19 cellular contexts compared by ENCODE assay signal in genomic region chrX:123738378-123738955, GRCh38. TPM values are rescaled to one million over a fixed set of nuclear protein-coding genes. Genes with fewer than 3 reads are reported as not detected.
DNase-seq lines count a peak whose midpoint lies in the region; ATAC-seq, FAIRE-seq and TF ChIP-seq lines count a peak whose summit lies in the region.
"Had no signal": no experiment of that assay in that cellular context is flagged by ENCODE, and none has a peak within 500 bp of the region (broad histone marks: within the 10 kb centered on the region; RNA-seq: fewer than 3 reads in every experiment).

No MANE protein-coding gene starts in this region.

- peaks cover 2% of the 10 kb centered on the region for H3K4me1 Mint-ChIP-seq in T-helper 17 cell

- H3K9ac ChIP-seq in K562 (ENCODE audit: insufficient read depth in 1 of 2, low read depth in 2 of 2, low read length in 2 of 2), result no peak overlapping the region
- no peak overlapping the region for H3K9ac ChIP-seq in colonic mucosa (ENCODE audit: low read depth in 2 of 2, low read length in 2 of 2)
- H3K9ac ChIP-seq: BLaER1 had no signal

- H3K79me2 ChIP-seq in K562 (ENCODE audit: control insufficient read depth, insufficient read depth, low read length), result no peaks in the 10 kb centered on the region

- POLR2A ChIA-PET in K562 (lab: Yijun Ruan, JAX), result no interaction called here

- no peaks in the 10 kb centered on the region for H4K20me1 ChIP-seq in K562 (replicated peaks; ENCODE audit: control insufficient read depth, insufficient read depth, low read length)
- H4K20me1 ChIP-seq: BLaER1 had no signal

- TF ChIP-seq RAD21 in K562 (CRISPR knock-in tag; conservative IDR thresholded peaks at IDR 0.05 in 1 of 2, IDR thresholded peaks at IDR 0.05 in 1 of 2), result no peak

- H3K4me1 ChIP-seq in K562 (replicated peaks in 1 of 2; ENCODE audit: control insufficient read depth in 2 of 2, insufficient read depth in 2 of 2, low read length in 2 of 2) (peaks cover 0 to 2% of the 10 kb centered on the region in 2 experiments; a peak in 2 of 5 replicates), colonic mucosa (no peaks in the 10 kb centered on the region), pancreas (no peaks in the 10 kb centered on the region)

- TF ChIP-seq POLR2A in K562 (conservative IDR thresholded peaks at IDR 0.05), result no peak

- WGBS in K562 (ENCODE audit: insufficient coverage, low coverage, missing lambda C conversion rate), result 40% methylated on average over 5 of the region's 10 CpGs
- 66 to 73% methylated on average over 10 of the region's 10 CpGs for WGBS in pancreas, 2 donors

- H3K4me3 ChIP-seq in MG63 (no peak overlapping the region), K562 (no peak overlapping the region), colonic mucosa (no peak overlapping the region), pancreas (no peak overlapping the region)
- H3K4me3 ChIP-seq: BLaER1, SK-N-MC had no signal

- no peaks in the 10 kb centered on the region for H3K9me3 ChIP-seq in MG63
- no peaks in the 10 kb centered on the region for H3K9me3 ChIP-seq in K562 (replicated peaks; ENCODE audit: control insufficient read depth, insufficient read depth, low read depth, low read length)
- no peaks in the 10 kb centered on the region for H3K9me3 ChIP-seq in colonic mucosa
- H3K9me3 ChIP-seq in pancreas, result no peaks in the 10 kb centered on the region
- no peaks in the 10 kb centered on the region for H3K9me3 ChIP-seq in T-helper 17 cell (ENCODE audit: control insufficient read depth, low read length, poor library complexity, severe bottlenecking)
- H3K9me3 ChIP-seq: BLaER1 had no signal

- H3K9me1 ChIP-seq in K562 (ENCODE audit: control insufficient read depth, insufficient read depth, low read length), result no peaks in the 10 kb centered on the region

- H3K4me2 ChIP-seq in K562 (ENCODE audit: insufficient read depth, low read length), result no peak overlapping the region
- H3K4me2 ChIP-seq: BLaER1 had no signal

- intact Hi-C loops in K562 (cut with micrococcal nuclease), result no loop called here
- intact Hi-C loops in colonic mucosa (cut with DNase I), result no loop called here
- intact Hi-C loops in pancreas (cut with DNase I), result no loop called here

- H3K27me3 ChIP-seq in MG63 (no peaks in the 10 kb centered on the region), K562 (ENCODE audit: control insufficient read depth in 2 of 2, insufficient read depth in 2 of 2, low read length in 2 of 2) (no peaks in the 10 kb centered on the region), colonic mucosa (no peaks in the 10 kb centered on the region), pancreas (no peaks in the 10 kb centered on the region)
- H3K27me3 ChIP-seq: BLaER1 had no signal

- H3K27ac Mint-ChIP-seq in T-helper 17 cell, result no peak overlapping the region
- H3K27ac Mint-ChIP-seq: CD8-positive, alpha-beta T cell; H9 had no signal

- H3K36me3 ChIP-seq in MG63 (no peaks in the 10 kb centered on the region), K562 (ENCODE audit: control insufficient read depth, insufficient read depth, low read length) (no peaks in the 10 kb centered on the region), colonic mucosa (no peaks in the 10 kb centered on the region), pancreas (no peaks in the 10 kb centered on the region)
- H3K36me3 ChIP-seq: BLaER1 had no signal

- TF ChIP-seq EP300 in K562 (IDR thresholded peaks at IDR 0.05; ENCODE audit: low read length), result no peak

- in situ Hi-C loops in K562 (cut with MboI), result no loop called here

- CTCF ChIA-PET in K562 (lab: Yijun Ruan, JAX; ENCODE audit: low intra/inter-chr PET ratio), result no interaction called here

- H3K27ac ChIP-seq in K562 (ENCODE audit: extremely low read depth, low read depth, low read length) (no peak overlapping the region), colonic mucosa (no peak overlapping the region), pancreas (no peak overlapping the region)
- H3K27ac ChIP-seq: 22Rv1, BLaER1, SK-N-MC had no signal

- H3K27me3 Mint-ChIP-seq in T-helper 17 cell, result no peaks in the 10 kb centered on the region

- H2AFZ ChIP-seq in K562 (ENCODE audit: low read depth, low read length), result no peak overlapping the region

- H3K36me3 Mint-ChIP-seq in T-helper 17 cell (ENCODE audit: low read depth), result no peaks in the 10 kb centered on the region
- H3K36me3 Mint-ChIP-seq: CD8-positive, alpha-beta T cell had no signal

- DNase-seq in DMS 273 (lab: John Stamatoyannopoulos, UW; ENCODE audit: unreplicated experiment) (peak; percentile 33), DMS 273 treated with DMSO at 0.1 percent for 48 hours (lab: John Stamatoyannopoulos, UW) (no peak), MG63 (peak; percentile 37), K562 (ENCODE audit: extremely low read depth in 1 of 4, low spot score in 3 of 4) (no peak), renal cortical epithelial cell (ENCODE audit: low read depth) (peak; percentile 75), colonic mucosa (no peak), pancreas (no peak), T-helper 17 cell (no peak)
- DNase-seq: CD8-positive, alpha-beta T cell; H9; KBM-7; NCI-H1048; NCI-H1436 treated with DMSO at 0.1 percent for 48 hours; NCI-H2029 treated with DMSO at 0.1 percent for 48 hours; NCI-H748 treated with DMSO at 0.1 percent for 48 hours had no signal

- BruUV-seq in K562 (replicated peaks; lab: Mats Ljungman, UMichigan), result no TSS peak

- H3K4me3 Mint-ChIP-seq in T-helper 17 cell, result no peak overlapping the region
- H3K4me3 Mint-ChIP-seq: CD8-positive, alpha-beta T cell; H9 had no signal

- peak; percentile 38; the same call in 1 of the 3 replicates for ATAC-seq in K562
- no peak for ATAC-seq in pancreas
- no peak for ATAC-seq in T-helper 17 cell
- ATAC-seq: CD8-positive, alpha-beta T cell had no signal

- no peak for FAIRE-seq in K562 (lab: Jason Lieb, UNC)
- FAIRE-seq in pancreas (lab: Jason Lieb, UNC), result no peak
- FAIRE-seq: D721Med had no signal

- TF ChIP-seq CTCF in K562 (IDR thresholded peaks at IDR 0.05 in 2 of 3, conservative IDR thresholded peaks at IDR 0.05 in 1 of 3; ENCODE audit: insufficient read depth in 2 of 3, low read depth in 1 of 3, low read length in 3 of 3) (no peak), colonic mucosa (IDR thresholded peaks at IDR 0.05) (no peak), pancreas (IDR thresholded peaks at IDR 0.05) (no peak)

TF ChIP-seq in K562, 482 proteins besides CTCF, POLR2A, EP300 and RAD21:
- TF ChIP-seq CREB3L1 (IDR thresholded peaks at IDR 0.05; ENCODE audit: borderline replicate concordance, low read depth) (no peak), NR2C1 (IDR thresholded peaks at IDR 0.05) (no peak), NR2C1 (tag; IDR thresholded peaks at IDR 0.05) (no peak), MTA2 (IDR thresholded peaks at IDR 0.05; ENCODE audit: low read depth) (no peak), SMARCA5 (IDR thresholded peaks at IDR 0.05) (no peak), CTBP1 (IDR thresholded peaks at IDR 0.05; ENCODE audit: borderline replicate concordance) (no peak), JUN (IDR thresholded peaks at IDR 0.05; ENCODE audit: borderline replicate concordance, low read depth, low read length) (no peak), JUN (CRISPR knock-in tag; IDR thresholded peaks at IDR 0.05; ENCODE audit: borderline replicate concordance) (no peak)
TF ChIP-seq in K562: peak in this region for 0.

RNA-seq across cellular contexts. Expression of gene THOC2, which starts 5.6 kb away (rescaled TPM):
- 29.8 and 30.6 TPM in 2 replicates for total RNA-seq in MG63 (2014; rRNA removed; shearing (Covaris generic); ENCODE audit: low replicate concordance)
- total RNA-seq in K562 (2011; cell fraction: chromatin; rRNA removed; ENCODE audit: low replicate concordance), result 149 and 864 TPM in 2 replicates
- 56.5 and 100 TPM in 2 replicates for total RNA-seq in K562 (2011; cell fraction: nucleolus; rRNA removed)
- total RNA-seq in K562 (2011; cell fraction: nucleoplasm; rRNA removed), result 222 and 243 TPM in 2 replicates
- 119 and 162 TPM in 2 replicates for total RNA-seq in K562 (2014; rRNA removed)
- total RNA-seq in K562 (2014; rRNA removed; fragmentation: Illumina TruSeq; extraction: Trizol), result 192 and 205 TPM in 2 replicates
- total RNA-seq in K562 (2015; rRNA removed; fragmentation: Illumina TruSeq; extraction: Trizol), result 183 and 201 TPM in 2 replicates
- total RNA-seq in K562 (2021), result 136 and 140 TPM in 2 replicates
- 216 and 234 TPM in 2 replicates for polyA plus RNA-seq in K562 (2011; rRNA removed)
- polyA plus RNA-seq in K562 (2011; cell fraction: cytosol; rRNA removed), result 26.0 and 61.6 TPM in 2 replicates
- polyA plus RNA-seq in K562 (2011; cell fraction: nucleus; rRNA removed), result 215 and 405 TPM in 2 replicates
- polyA plus RNA-seq in K562 (2012), result 70.0 and 75.4 TPM in 2 replicates
- 157 and 192 TPM in 2 replicates for polyA plus RNA-seq in K562 (2014; fragmentation: Illumina TruSeq; extraction: Trizol)
- 100 to 1,000 TPM; 131 to 194 TPM for polyA plus RNA-seq in K562 (2014; fragmentation: Nextera tagmentation; extraction: Ambion mirVana)
- polyA plus RNA-seq in K562 (2014; rRNA removed), result 162 and 170 TPM in 2 replicates
- 262 and 289 TPM in 2 replicates for polyA minus RNA-seq in K562 (2011; rRNA and poly(A)+ RNA removed)
- polyA minus RNA-seq in K562 (2011; cell fraction: cytosol; rRNA and poly(A)+ RNA removed), result 50.3 and 64.3 TPM in 2 replicates
- 206 and 429 TPM in 2 replicates for polyA minus RNA-seq in K562 (2011; cell fraction: nucleus; rRNA and poly(A)+ RNA removed)
- 42.7 and 97.8 TPM in 2 replicates for total RNA-seq in renal cortical epithelial cell
- 10 to 100 TPM; 60.7 to 68.2 TPM for total RNA-seq in colonic mucosa
- total RNA-seq in pancreas, result 10 to 100 TPM; 18.9 to 39.5 (median 25.3) TPM
- polyA plus RNA-seq in pancreas, result 10 to 100 TPM; 21.9 to 52.6 TPM
- total RNA-seq in T-helper 17 cell, result 10 to 100 TPM; 79.9 to 86.2 TPM

Comparison
In these comparisons a context has a peak if more than half of its experiments do, and no peak if none do; other contexts are left out.
1. DNase-seq: peak in DMS 273 (single experiment), MG63 (single experiment) and renal cortical epithelial cell (single experiment); none in DMS 273 treated with DMSO at 0.1 percent for 48 hours (single experiment), K562 (0 of 4), colonic mucosa (single experiment), pancreas (0 of 6) and T-helper 17 cell (0 of 3).